8 cellular contexts compared by ENCODE assay signal in genomic region chr13:33033361-33033812, GRCh38. TPM values are rescaled to one million over a fixed set of nuclear protein-coding genes. Genes with fewer than 3 reads are reported as not detected.
DNase-seq lines count a peak whose midpoint lies in the region; ATAC-seq, FAIRE-seq and TF ChIP-seq lines count a peak whose summit lies in the region.

No MANE protein-coding gene starts in this region.

- H3K9me3 Mint-ChIP-seq in progenitor cell of endocrine pancreas (ENCODE audit: low read depth), result no peaks in the 10 kb centered on the region

- H3K4me1 ChIP-seq in mononuclear cell (ENCODE audit: insufficient read depth, low read length), result peaks cover 24% of the 10 kb centered on the region

- in situ Hi-C loops in GM13976 (cut with MboI; ENCODE audit: low sequenced_read_pairs, unreplicated experiment), result no loop called here

- TF ChIP-seq CTCF in GM13976 (IDR thresholded peaks at IDR 0.05; ENCODE audit: borderline replicate concordance, control extremely low read depth, extremely low read depth, insufficient read depth, missing control alignments) (no peak), progenitor cell of endocrine pancreas (IDR thresholded peaks at IDR 0.05; ENCODE audit: unreplicated experiment) (no peak)

- H3K27me3 ChIP-seq in mononuclear cell (ENCODE audit: insufficient read depth, low read length), result no peaks in the 10 kb centered on the region

- H3K27me3 Mint-ChIP-seq in T-helper 17 cell, result peaks cover 39% of the 10 kb centered on the region
- peaks cover 3% of the 10 kb centered on the region for H3K27me3 Mint-ChIP-seq in progenitor cell of endocrine pancreas

- DNase-seq in GM13976 (ENCODE audit: low spot score) (peak; percentile 32), T-helper 17 cell (no peak), progenitor cell of endocrine pancreas (ENCODE audit: low spot score, unreplicated experiment) (no peak), urothelium cell line (ENCODE audit: low spot score) (no peak)

- H3K9me3 ChIP-seq in T-helper 17 cell (ENCODE audit: control insufficient read depth, low read length, poor library complexity, severe bottlenecking) (no peaks in the 10 kb centered on the region), mononuclear cell (ENCODE audit: low read depth, low read length) (no peaks in the 10 kb centered on the region)

- H3K4me3 Mint-ChIP-seq in T-helper 17 cell, result peak overlapping the region; percentile 85
- H3K4me3 Mint-ChIP-seq in progenitor cell of endocrine pancreas (ENCODE audit: low read depth), result no peak overlapping the region

- H3K27ac Mint-ChIP-seq in T-helper 17 cell, result peak overlapping the region; percentile 73
- no peak overlapping the region for H3K27ac Mint-ChIP-seq in progenitor cell of endocrine pancreas

- ATAC-seq in HG02588 (IDR thresholded peaks at IDR 0.05; ENCODE audit: unreplicated experiment), result peak; percentile 95
- no peak for ATAC-seq in T-helper 17 cell
- no peak for ATAC-seq in GM18867 (IDR thresholded peaks at IDR 0.05; ENCODE audit: unreplicated experiment)
- ATAC-seq in GM19452 (IDR thresholded peaks at IDR 0.05; ENCODE audit: unreplicated experiment), result no peak

- no peak for FAIRE-seq in urothelium cell line (lab: Jason Lieb, UNC)

- H3K36me3 Mint-ChIP-seq in T-helper 17 cell (ENCODE audit: low read depth) (no peaks in the 10 kb centered on the region), progenitor cell of endocrine pancreas (ENCODE audit: insufficient read depth) (no peaks in the 10 kb centered on the region)

- H3K4me1 Mint-ChIP-seq in T-helper 17 cell, result peaks cover 6% of the 10 kb centered on the region
- H3K4me1 Mint-ChIP-seq in progenitor cell of endocrine pancreas (ENCODE audit: low read depth), result no peaks in the 10 kb centered on the region

- H3K4me3 ChIP-seq in mononuclear cell (ENCODE audit: low read length), result peak overlapping the region; percentile 19

RNA-seq across cellular contexts. Expression of gene KL, which starts 17.2 kb away (rescaled TPM):
- not detected for total RNA-seq in T-helper 17 cell
- total RNA-seq in mononuclear cell, result 0.10 TPM
- total RNA-seq in progenitor cell of endocrine pancreas, result 0.93 and 1.1 TPM in 2 replicates
